In genomic region chr2:1586251-1586945, GRCh38 we compare ENCODE assay signal across 21 cellular contexts.
DNase-seq lines count a peak whose midpoint lies in the region; ATAC-seq and TF ChIP-seq lines count a peak whose summit lies in the region.
"Had no signal": no experiment of that assay in that cellular context is flagged by ENCODE, and none has a peak within 500 bp of the region (broad histone marks: within the 10 kb centered on the region; RNA-seq: fewer than 3 reads in every experiment).

No MANE protein-coding gene starts in this region.

- H3K9me3 ChIP-seq in mammary epithelial cell (replicated peaks; ENCODE audit: insufficient read depth, low read length) (no peaks in the 10 kb centered on the region), mesenchymal stem cell (ENCODE audit: control insufficient read depth, low read length) (no peaks in the 10 kb centered on the region)
- H3K9me3 ChIP-seq: BE2C had no signal

- no peak overlapping the region for H2BK12ac ChIP-seq in mesenchymal stem cell (ENCODE audit: low read length in 2 of 2)

- in situ Hi-C loops in mammary epithelial cell (cut with MboI; ENCODE audit: low sequenced_read_pairs in 2 of 2), result no loop called here

- H3K27ac Mint-ChIP-seq in activated naive CD8-positive, alpha-beta T cell treated with anti-CD3 and anti-CD28 coated beads, Interleukin-2, amount 10 ng/mL, durations not matched to agents 7 days and 5 days, result no peak overlapping the region
- H3K27ac Mint-ChIP-seq in activated naive CD8-positive, alpha-beta T cell treated with anti-CD3 and anti-CD28 coated beads for 36 hours, result no peak overlapping the region
- H3K27ac Mint-ChIP-seq: CD8-positive, alpha-beta T cell had no signal

- no peaks in the 10 kb centered on the region for H3K36me3 ChIP-seq in mammary epithelial cell (ENCODE audit: insufficient read depth, low read length)
- peaks cover 0 to 8% of the 10 kb centered on the region in 2 experiments for H3K36me3 ChIP-seq in mesenchymal stem cell (ENCODE audit: control insufficient read depth in 1 of 2, insufficient read depth in 2 of 2, low read depth in 1 of 2, low read length in 2 of 2)
- H3K36me3 ChIP-seq: BE2C had no signal

- H3K79me2 ChIP-seq in mammary epithelial cell (ENCODE audit: insufficient read depth, low read length), result no peaks in the 10 kb centered on the region

- peak; percentile 5 for DNase-seq in activated naive CD8-positive, alpha-beta T cell treated with anti-CD3 and anti-CD28 coated beads, Interleukin-2, amount 10 ng/mL, durations not matched to agents 7 days and 5 days
- no peak for DNase-seq in activated naive CD8-positive, alpha-beta T cell treated with anti-CD3 and anti-CD28 coated beads for 36 hours
- DNase-seq in mammary epithelial cell (no peak), mesenchymal stem cell (no peak), ureter (ENCODE audit: low spot score) (peak; percentile 34), NCI-H524 treated with DMSO at 0.1 percent for 48 hours (lab: John Stamatoyannopoulos, UW) (no peak), NCI-H146 treated with DMSO at 0.1 percent for 48 hours (lab: John Stamatoyannopoulos, UW; ENCODE audit: unreplicated experiment) (no peak), NCI-H69 (lab: John Stamatoyannopoulos, UW) (no peak)
- DNase-seq: 8988T; BE2C; CD8-positive, alpha-beta T cell; DMS79; HCEC 1CT; IMR-90; Karpas-422; MM.1S; NCI-H187 treated with DMSO at 0.1 percent for 48 hours; NCI-H345; NCI-H748 treated with DMSO at 0.1 percent for 48 hours; OCI-M1; SHP77 treated with DMSO at 0.1 percent for 48 hours had no signal

- H3K36me3 Mint-ChIP-seq in activated naive CD8-positive, alpha-beta T cell treated with anti-CD3 and anti-CD28 coated beads, Interleukin-2, amount 10 ng/mL, durations not matched to agents 7 days and 5 days, result no peaks in the 10 kb centered on the region
- H3K36me3 Mint-ChIP-seq in activated naive CD8-positive, alpha-beta T cell treated with anti-CD3 and anti-CD28 coated beads for 36 hours, result no peaks in the 10 kb centered on the region
- H3K36me3 Mint-ChIP-seq: CD8-positive, alpha-beta T cell had no signal

- H3K4me3 Mint-ChIP-seq in activated naive CD8-positive, alpha-beta T cell treated with anti-CD3 and anti-CD28 coated beads, Interleukin-2, amount 10 ng/mL, durations not matched to agents 7 days and 5 days, result no peak overlapping the region
- H3K4me3 Mint-ChIP-seq in activated naive CD8-positive, alpha-beta T cell treated with anti-CD3 and anti-CD28 coated beads for 36 hours, result no peak overlapping the region
- H3K4me3 Mint-ChIP-seq: CD8-positive, alpha-beta T cell had no signal

- H3K4me2 ChIP-seq in mammary epithelial cell (ENCODE audit: insufficient read depth, low read depth, low read length) (peak overlapping the region; percentile 77), mesenchymal stem cell (ENCODE audit: low read length, poor library complexity, severe bottlenecking) (no peak overlapping the region)

- H3K4me1 Mint-ChIP-seq in activated naive CD8-positive, alpha-beta T cell treated with anti-CD3 and anti-CD28 coated beads, Interleukin-2, amount 10 ng/mL, durations not matched to agents 7 days and 5 days, result no peaks in the 10 kb centered on the region
- no peaks in the 10 kb centered on the region for H3K4me1 Mint-ChIP-seq in activated naive CD8-positive, alpha-beta T cell treated with anti-CD3 and anti-CD28 coated beads for 36 hours

- no peak for TF ChIP-seq CTCF in mammary epithelial cell (conservative IDR thresholded peaks at IDR 0.05 in 1 of 2, IDR thresholded peaks at IDR 0.05 in 1 of 2; ENCODE audit: extremely low read depth in 1 of 2, insufficient read depth in 1 of 2, low read depth in 1 of 2, low read length in 2 of 2)

- no peak overlapping the region for H3K4me3 ChIP-seq in mammary epithelial cell (replicated peaks in 1 of 3; ENCODE audit: insufficient read depth in 1 of 3, low read depth in 2 of 3, low read length in 3 of 3)
- no peak overlapping the region for H3K4me3 ChIP-seq in mesenchymal stem cell (ENCODE audit: insufficient read depth in 1 of 2, low read depth in 1 of 2, low read length in 2 of 2)

- peaks cover 35% of the 10 kb centered on the region for H3K4me1 ChIP-seq in mammary epithelial cell (ENCODE audit: insufficient read depth, low read length)
- peaks cover 50% of the 10 kb centered on the region for H3K4me1 ChIP-seq in mesenchymal stem cell (ENCODE audit: control insufficient read depth, insufficient read depth, low read depth, low read length)

- intact Hi-C loops in mammary epithelial cell (cut with micrococcal nuclease), result no loop called here

- H3K79me1 ChIP-seq in mesenchymal stem cell (replicated peaks; ENCODE audit: low read length, poor library complexity, severe bottlenecking), result no peaks in the 10 kb centered on the region

- no peak overlapping the region for H3K18ac ChIP-seq in mesenchymal stem cell (ENCODE audit: low read depth in 1 of 2, low read length in 2 of 2)

- H3K27me3 Mint-ChIP-seq in activated naive CD8-positive, alpha-beta T cell treated with anti-CD3 and anti-CD28 coated beads, Interleukin-2, amount 10 ng/mL, durations not matched to agents 7 days and 5 days, result no peaks in the 10 kb centered on the region
- H3K27me3 Mint-ChIP-seq in activated naive CD8-positive, alpha-beta T cell treated with anti-CD3 and anti-CD28 coated beads for 36 hours, result peaks cover 40% of the 10 kb centered on the region

- no peak overlapping the region for H3K14ac ChIP-seq in mesenchymal stem cell (ENCODE audit: low read length in 2 of 2)

- H3K4ac ChIP-seq in mesenchymal stem cell (ENCODE audit: low read depth in 1 of 2, low read length in 2 of 2), result no peak overlapping the region

- peaks cover 3% of the 10 kb centered on the region for H3K27me3 ChIP-seq in mammary epithelial cell (ENCODE audit: insufficient read depth, low read length)
- H3K27me3 ChIP-seq in mesenchymal stem cell (ENCODE audit: control insufficient read depth in 1 of 2, insufficient read depth in 1 of 2, low read length in 2 of 2), result peaks cover 0 to 66% of the 10 kb centered on the region in 2 experiments
- H3K27me3 ChIP-seq: BE2C had no signal

- no peak overlapping the region for H4K91ac ChIP-seq in mesenchymal stem cell (ENCODE audit: low read length)

- CTCF ChIA-PET in mammary epithelial cell (lab: Charles Lee; ENCODE audit: low non-redundant PET), result no interaction called here

- H4K20me1 ChIP-seq in mammary epithelial cell (ENCODE audit: insufficient read depth, low read length), result no peaks in the 10 kb centered on the region

- BruUV-seq in mammary epithelial cell (replicated peaks; lab: Mats Ljungman, UMichigan), result no TSS peak

- no peak overlapping the region for H2BK15ac ChIP-seq in mesenchymal stem cell (ENCODE audit: low read depth, poor library complexity, severe bottlenecking)

- H3K23ac ChIP-seq in mesenchymal stem cell (ENCODE audit: low read length in 2 of 2), result no peak overlapping the region

- no peak for ATAC-seq in activated naive CD8-positive, alpha-beta T cell treated with anti-CD3 and anti-CD28 coated beads, Interleukin-2, amount 10 ng/mL, durations not matched to agents 7 days and 5 days (ENCODE audit: low read depth)
- ATAC-seq: CD8-positive, alpha-beta T cell had no signal

- no peak overlapping the region for H4K8ac ChIP-seq in mesenchymal stem cell (ENCODE audit: low read length)

- H3K9me3 Mint-ChIP-seq in activated naive CD8-positive, alpha-beta T cell treated with anti-CD3 and anti-CD28 coated beads, Interleukin-2, amount 10 ng/mL, durations not matched to agents 7 days and 5 days, result no peaks in the 10 kb centered on the region
- no peaks in the 10 kb centered on the region for H3K9me3 Mint-ChIP-seq in activated naive CD8-positive, alpha-beta T cell treated with anti-CD3 and anti-CD28 coated beads for 36 hours
- H3K9me3 Mint-ChIP-seq: CD8-positive, alpha-beta T cell had no signal

- no peak overlapping the region for H3K27ac ChIP-seq in mammary epithelial cell (ENCODE audit: insufficient read depth, low read depth, low read length)
- H3K27ac ChIP-seq in mesenchymal stem cell (ENCODE audit: low read length, poor library complexity, severe bottlenecking), result no peak overlapping the region

- no peak overlapping the region for H2BK120ac ChIP-seq in mesenchymal stem cell (ENCODE audit: low read depth, low read length)

- H3K9ac ChIP-seq in mammary epithelial cell (ENCODE audit: insufficient read depth, low read length) (no peak overlapping the region), mesenchymal stem cell (ENCODE audit: low read length) (no peak overlapping the region)

- H2AK5ac ChIP-seq in mesenchymal stem cell (ENCODE audit: low read length, severe bottlenecking), result peak overlapping the region; percentile 59

- no peak overlapping the region for H2BK5ac ChIP-seq in mesenchymal stem cell (ENCODE audit: low read depth, low read length, poor library complexity, severe bottlenecking)

- POLR2A ChIA-PET in activated naive CD8-positive, alpha-beta T cell treated with anti-CD3 and anti-CD28 coated beads, Interleukin-2, amount 10 ng/mL, durations not matched to agents 7 days and 5 days (lab: Charles Lee), result no interaction called here

- WGBS in mammary epithelial cell (ENCODE audit: low coverage, missing lambda C conversion rate), result 64% methylated on average over 11 of the region's 15 CpGs
- 84% methylated on average over 15 of the region's 15 CpGs for WGBS in mesenchymal stem cell

- dilution Hi-C loops in mammary epithelial cell (cut with HindIII; ENCODE audit: low sequenced_read_pairs), result no loop called here

- H2AFZ ChIP-seq in mammary epithelial cell (ENCODE audit: low read depth, low read length) (peak overlapping the region; percentile 47), mesenchymal stem cell (ENCODE audit: low read depth, low read length) (no peak overlapping the region)

Comparison
In these comparisons a context has a peak if more than half of its experiments do, and no peak if none do; other contexts are left out.
1. DNase-seq: peak in activated naive CD8-positive, alpha-beta T cell treated with anti-CD3 and anti-CD28 coated beads, Interleukin-2, amount 10 ng/mL, durations not matched to agents 7 days and 5 days (single experiment) and ureter (single experiment); none in activated naive CD8-positive, alpha-beta T cell treated with anti-CD3 and anti-CD28 coated beads for 36 hours (single experiment), mammary epithelial cell (single experiment), mesenchymal stem cell (single experiment), NCI-H524 treated with DMSO at 0.1 percent for 48 hours (single experiment), NCI-H146 treated with DMSO at 0.1 percent for 48 hours (single experiment) and NCI-H69 (single experiment).